8 cellular contexts compared by ENCODE assay signal in the genomic region with DNA sequence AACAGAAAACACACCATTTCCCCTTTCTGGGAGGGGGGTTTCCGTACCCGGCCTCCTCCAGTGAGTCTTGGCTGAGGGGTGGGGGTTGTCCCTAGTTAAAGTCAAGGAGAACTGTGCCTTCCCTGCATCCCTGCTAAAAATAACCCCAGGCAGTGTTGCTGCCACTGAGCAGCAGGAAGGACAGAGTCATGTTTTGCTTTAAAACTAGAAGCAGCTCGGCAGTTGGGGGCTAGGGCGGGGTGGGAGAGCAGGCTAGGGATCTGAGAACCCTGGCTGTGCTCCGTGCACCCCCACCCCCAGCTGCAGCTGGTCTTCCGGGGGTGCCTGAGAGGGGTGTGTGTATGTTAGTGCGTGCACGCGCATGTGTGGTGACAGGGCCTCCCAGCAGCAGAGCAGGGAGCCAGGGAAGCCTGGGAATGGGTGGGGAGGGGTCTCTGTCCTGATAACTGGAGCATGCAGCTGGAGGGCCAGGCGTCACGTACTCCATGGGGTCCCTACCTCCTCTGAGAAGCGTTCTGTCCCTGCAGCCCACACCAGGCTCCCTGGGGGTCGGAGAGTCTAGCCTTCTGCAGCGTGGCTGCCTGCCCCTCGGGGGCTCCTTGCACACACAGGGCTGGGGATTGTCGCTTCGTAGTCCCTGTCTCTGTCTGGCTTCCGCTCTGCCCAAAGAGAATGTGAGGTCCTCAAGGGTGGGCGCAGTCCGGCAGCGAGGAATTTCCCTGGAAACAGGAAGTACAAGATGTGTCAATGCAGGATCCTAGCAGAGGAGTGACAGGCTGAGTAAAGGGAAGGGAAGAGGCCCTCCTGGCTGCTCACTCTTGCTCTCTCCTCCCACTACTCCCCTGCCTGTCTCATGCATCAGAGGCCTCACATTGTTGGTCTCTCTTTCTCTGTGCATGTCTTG. TPM values are rescaled to one million over a fixed set of nuclear protein-coding genes. Genes with fewer than 3 reads are reported as not detected.
DNase-seq lines count a peak whose midpoint lies in the region; ATAC-seq and TF ChIP-seq lines count a peak whose summit lies in the region.

No MANE protein-coding gene starts in this region.

- no peak for TF ChIP-seq CTCF in parathyroid adenoma (IDR thresholded peaks at IDR 0.05)
- no peak for TF ChIP-seq CTCF in Caco-2 (IDR thresholded peaks at IDR 0.05; ENCODE audit: insufficient read depth in 1 of 2, low read depth in 1 of 2, low read length in 1 of 2, severe bottlenecking in 1 of 2, unreplicated experiment in 1 of 2)

- ATAC-seq in Right ventricle myocardium inferior (peak; percentile 55), HG03135 (IDR thresholded peaks at IDR 0.05; ENCODE audit: unreplicated experiment) (peak; percentile 55)

- no peaks in the 10 kb centered on the region for H3K9me3 Mint-ChIP-seq in Caco-2 (ENCODE audit: unreplicated experiment)

- H3K4me1 ChIP-seq in parathyroid adenoma = peaks cover 20% of the 10 kb centered on the region
- H3K4me1 ChIP-seq in Caco-2 = peaks cover 8% of the 10 kb centered on the region; the same call in 1 of the 2 replicates

- POLR2A ChIA-PET in Caco-2 (lab: Charles Lee) = no interaction called here

- H3K9ac ChIP-seq in parathyroid adenoma = no peak overlapping the region

- H3K36me3 ChIP-seq in parathyroid adenoma (ENCODE audit: control insufficient read depth, insufficient read depth, low read length) = no peaks in the 10 kb centered on the region
- no peaks in the 10 kb centered on the region for H3K36me3 ChIP-seq in Caco-2 (ENCODE audit: control insufficient read depth, insufficient read depth, low read length)

- no peaks in the 10 kb centered on the region for H3K79me2 ChIP-seq in parathyroid adenoma

- DNase-seq in Right ventricle myocardium inferior (ENCODE audit: missing footprints) (peak; percentile 85), cardiac septum (ENCODE audit: low spot score) (no peak), globus pallidus (ENCODE audit: low spot score) (peak; percentile 66), Caco-2 (no peak), HPDE6-E6E7 (ENCODE audit: extremely low spot score) (no peak)
- peak; percentile 45 to 49 for DNase-seq in activated CD4-positive, alpha-beta T cell treated with anti-CD3 and anti-CD28 coated beads, Interleukin-2, amount 50 U/mL, for 48 hours

- H3K27me3 Mint-ChIP-seq in Caco-2 (ENCODE audit: insufficient read depth, unreplicated experiment) = no peaks in the 10 kb centered on the region

- peak overlapping the region; percentile 16 for H3K27ac ChIP-seq in parathyroid adenoma

- no peaks in the 10 kb centered on the region for H3K9me3 ChIP-seq in parathyroid adenoma (ENCODE audit: control insufficient read depth, low read length)
- H3K9me3 ChIP-seq in Caco-2 = no peaks in the 10 kb centered on the region

- H3K36me3 Mint-ChIP-seq in Caco-2 (ENCODE audit: insufficient read depth, unreplicated experiment) = no peaks in the 10 kb centered on the region

- no peaks in the 10 kb centered on the region for H3K4me1 Mint-ChIP-seq in Caco-2 (ENCODE audit: low read depth, unreplicated experiment)

- CTCF ChIA-PET in Caco-2 (lab: Charles Lee) = no interaction called here

- H3K4me3 ChIP-seq in parathyroid adenoma (ENCODE audit: low read depth, low read length) (no peak overlapping the region), Caco-2 (ENCODE audit: low read depth, low read length) (no peak overlapping the region)

- H2AFZ ChIP-seq in parathyroid adenoma = no peak overlapping the region

- H3K27me3 ChIP-seq in parathyroid adenoma (ENCODE audit: control insufficient read depth, insufficient read depth, low read length) = no peaks in the 10 kb centered on the region
- no peaks in the 10 kb centered on the region for H3K27me3 ChIP-seq in Caco-2 (replicated peaks; ENCODE audit: control insufficient read depth, insufficient read depth, low read length)

- BruUV-seq in Caco-2 (replicated peaks; lab: Mats Ljungman, UMichigan) = no TSS peak

- no peak overlapping the region for H3K4me2 ChIP-seq in parathyroid adenoma (ENCODE audit: low read length)

- H3K27ac Mint-ChIP-seq in Caco-2 (ENCODE audit: unreplicated experiment) = no peak overlapping the region

- intact Hi-C loops in Right ventricle myocardium inferior (cut with DNase I) = no loop called here
- intact Hi-C loops in cardiac septum (cut with DNase I) = no loop called here
- intact Hi-C loops in Caco-2 (cut with micrococcal nuclease; ENCODE audit: unreplicated experiment) = no loop called here

- H3K4me3 Mint-ChIP-seq in Caco-2 (ENCODE audit: unreplicated experiment) = no peak overlapping the region

RNA-seq across cellular contexts. Expression of gene ARMC12, which starts 16.8 kb away (rescaled TPM):
- total RNA-seq in Right ventricle myocardium inferior (not detected), cardiac septum (0.22 TPM), Caco-2 (2022) (not detected in 2 replicates)

RNA-seq across cellular contexts. Expression of gene FKBP5, which starts 31.4 kb away (rescaled TPM):
- 101 TPM for total RNA-seq in Right ventricle myocardium inferior
- total RNA-seq in cardiac septum = 29.7 TPM
- total RNA-seq in Caco-2 (2022) = 16.5 and 20.1 TPM in 2 replicates

RNA-seq across cellular contexts. Expression of gene CLPSL2, which starts 56.3 kb away (rescaled TPM):
- total RNA-seq in Right ventricle myocardium inferior (not detected), cardiac septum (not detected), Caco-2 (2022) (1.3 and 2.0 TPM in 2 replicates)

Comparison
In these comparisons a context has a peak if more than half of its experiments do, and no peak if none do; other contexts are left out.
1. DNase-seq: peak in Right ventricle myocardium inferior (single experiment), activated CD4-positive, alpha-beta T cell treated with anti-CD3 and anti-CD28 coated beads, Interleukin-2, amount 50 U/mL, for 48 hours (2 of 2) and globus pallidus (single experiment); none in cardiac septum (single experiment), Caco-2 (0 of 2) and HPDE6-E6E7 (single experiment).